In the genomic region with DNA sequence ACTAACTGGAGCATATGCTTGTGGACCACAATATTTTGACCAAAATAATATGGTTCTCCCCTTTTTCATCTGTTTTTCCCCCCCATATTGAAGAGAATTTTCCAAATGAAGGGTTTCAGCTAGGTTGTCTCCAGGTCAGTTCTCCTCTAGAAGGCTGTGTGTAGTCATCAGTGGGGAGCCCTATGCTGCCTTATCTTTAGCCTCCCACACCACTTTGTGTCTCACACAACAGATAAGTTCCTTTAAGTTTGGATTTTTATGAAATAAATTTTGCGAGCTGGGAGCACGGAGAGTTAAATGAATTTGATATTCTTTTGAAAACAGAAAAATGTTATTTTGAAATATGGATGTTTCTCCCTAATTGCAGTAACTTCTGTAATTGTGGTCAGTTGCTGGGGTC, we compare ENCODE assay signal across 32 cellular contexts. TPM values are rescaled to one million over a fixed set of nuclear protein-coding genes. Genes with fewer than 3 reads are reported as not detected.
"Had no signal": no experiment of that assay in that cellular context is flagged by ENCODE, and none has a peak within 500 bp of the region (broad histone marks: within the 10 kb centered on the region; RNA-seq: fewer than 3 reads in every experiment).

No MANE protein-coding gene starts in this region.

- H3K9ac ChIP-seq: parathyroid adenoma had no signal

- H3K4me3 Mint-ChIP-seq: naive thymus-derived CD8-positive, alpha-beta T cell; natural killer cell treated with Interleukin-12 subunit alpha and Interleukin-12 subunit beta and Interleukin-15 and Interleukin-18, amount 100 ng/mL, for 72 hours; nephron progenitor cell; neural crest cell; stimulated activated effector memory CD8-positive, alpha-beta T cell treated with anti-CD3 and anti-CD28 coated beads, Interleukin-12 subunit alpha, Interleukin-12 subunit beta, amount 100 ng/mL, for 72 hours; stimulated activated naive B cell treated with anti-CD40 and anti-IgM and Interleukin-4, amounts not matched to agents 10 μg/mL and 1 μg/mL and 100 μg/mL, for 72 hours; stimulated activated naive CD8-positive, alpha-beta T cell treated with anti-CD3 and anti-CD28 coated beads, Interleukin-15, Interleukin-2, amounts not matched to agents 100 ng/mL and 50 ng/mL, for 24 hours had no signal

- ATAC-seq: naive thymus-derived CD8-positive, alpha-beta T cell; natural killer cell treated with Interleukin-12 subunit alpha and Interleukin-12 subunit beta and Interleukin-15 and Interleukin-18, amount 100 ng/mL, for 72 hours; right cardiac atrium; right lobe of liver; stimulated activated effector memory CD8-positive, alpha-beta T cell treated with anti-CD3 and anti-CD28 coated beads, Interleukin-12 subunit alpha, Interleukin-12 subunit beta, amount 100 ng/mL, for 72 hours; stimulated activated naive B cell treated with anti-CD40 and anti-IgM and Interleukin-4, amounts not matched to agents 10 μg/mL and 1 μg/mL and 100 μg/mL, for 72 hours had no signal

- FAIRE-seq: small intestine, urothelium cell line had no signal

- H3K4me1 Mint-ChIP-seq: naive thymus-derived CD8-positive, alpha-beta T cell; stimulated activated effector memory CD8-positive, alpha-beta T cell treated with anti-CD3 and anti-CD28 coated beads, Interleukin-12 subunit alpha, Interleukin-12 subunit beta, amount 100 ng/mL, for 72 hours; stimulated activated naive B cell treated with anti-CD40 and anti-IgM and Interleukin-4, amounts not matched to agents 10 μg/mL and 1 μg/mL and 100 μg/mL, for 72 hours had no signal

- H3K27me3 ChIP-seq: ovary, right lobe of liver, sigmoid colon, stomach, thyroid gland, tibial nerve, upper lobe of left lung, vagina had no signal

- H3K27ac Mint-ChIP-seq: naive thymus-derived CD8-positive, alpha-beta T cell; natural killer cell treated with Interleukin-12 subunit alpha and Interleukin-12 subunit beta and Interleukin-15 and Interleukin-18, amount 100 ng/mL, for 72 hours; nephron progenitor cell; progenitor cell of endocrine pancreas; stimulated activated effector memory CD8-positive, alpha-beta T cell treated with anti-CD3 and anti-CD28 coated beads, Interleukin-12 subunit alpha, Interleukin-12 subunit beta, amount 100 ng/mL, for 72 hours; stimulated activated naive B cell treated with anti-CD40 and anti-IgM and Interleukin-4, amounts not matched to agents 10 μg/mL and 1 μg/mL and 100 μg/mL, for 72 hours; stimulated activated naive CD8-positive, alpha-beta T cell treated with anti-CD3 and anti-CD28 coated beads, Interleukin-15, Interleukin-2, amounts not matched to agents 100 ng/mL and 50 ng/mL, for 24 hours had no signal

- H3K9me3 ChIP-seq: ovary, right lobe of liver, stomach, thoracic aorta, thyroid gland, vagina had no signal

- DNase-seq: naive thymus-derived CD8-positive, alpha-beta T cell; nephron progenitor cell; occipital lobe; ovary; posterior cingulate gyrus; right cardiac atrium; right lobe of liver; sigmoid colon; small intestine; stimulated activated CD4-positive, alpha-beta T cell treated with anti-CD3 and anti-CD28 coated beads, Interleukin-15, amount 100 ng/mL, for 24 hours; stimulated activated CD4-positive, alpha-beta T cell treated with anti-CD3 and anti-CD28 coated beads, Interleukin-2, amount 100 ng/mL, for 24 hours; stimulated activated CD4-positive, alpha-beta T cell treated with anti-CD3 and anti-CD28 coated beads, Interleukin-2, amount 100 ng/mL, for 48 hours; stimulated activated CD4-positive, alpha-beta T cell treated with anti-CD3 and anti-CD28 coated beads, Interleukin-4, amount 100 ng/mL, for 24 hours; stimulated activated naive B cell treated with anti-CD40 and anti-IgM and Interleukin-4, amounts not matched to agents 10 μg/mL and 1 μg/mL and 100 μg/mL, for 72 hours; stimulated activated naive CD4-positive, alpha-beta T cell treated with Interleukin-2 at 50 U/mL for 16 hours; stomach; thyroid gland; trophoblast cell; upper lobe of left lung had no signal

- H3K4me3 ChIP-seq: ovary, right lobe of liver, sigmoid colon, stomach, thoracic aorta, thyroid gland, tibial nerve, upper lobe of left lung, vagina had no signal

- H3K36me3 ChIP-seq: ovary, right lobe of liver, sigmoid colon, thyroid gland, vagina had no signal

- H3K9me3 Mint-ChIP-seq: natural killer cell treated with Interleukin-12 subunit alpha and Interleukin-12 subunit beta and Interleukin-15 and Interleukin-18, amount 100 ng/mL, for 72 hours; stimulated activated effector memory CD8-positive, alpha-beta T cell treated with anti-CD3 and anti-CD28 coated beads, Interleukin-12 subunit alpha, Interleukin-12 subunit beta, amount 100 ng/mL, for 72 hours; stimulated activated naive CD8-positive, alpha-beta T cell treated with anti-CD3 and anti-CD28 coated beads, Interleukin-15, Interleukin-2, amounts not matched to agents 100 ng/mL and 50 ng/mL, for 24 hours had no signal

- H3K27ac ChIP-seq: ovary, parathyroid adenoma, right lobe of liver, sigmoid colon, stomach, thoracic aorta, thyroid gland, tibial nerve, upper lobe of left lung, vagina had no signal

- H3K4me1 ChIP-seq: parathyroid adenoma, right lobe of liver, sigmoid colon, thyroid gland, tibial nerve, upper lobe of left lung, vagina had no signal

- H2AFZ ChIP-seq: parathyroid adenoma had no signal

- H3K27me3 Mint-ChIP-seq: naive thymus-derived CD8-positive, alpha-beta T cell; natural killer cell treated with Interleukin-12 subunit alpha and Interleukin-12 subunit beta and Interleukin-15 and Interleukin-18, amount 100 ng/mL, for 72 hours; stimulated activated naive B cell treated with anti-CD40 and anti-IgM and Interleukin-4, amounts not matched to agents 10 μg/mL and 1 μg/mL and 100 μg/mL, for 72 hours; stimulated activated naive CD8-positive, alpha-beta T cell treated with anti-CD3 and anti-CD28 coated beads, Interleukin-15, Interleukin-2, amounts not matched to agents 100 ng/mL and 50 ng/mL, for 24 hours had no signal

- H3K79me2 ChIP-seq: parathyroid adenoma had no signal

- H3K36me3 Mint-ChIP-seq: natural killer cell treated with Interleukin-12 subunit alpha and Interleukin-12 subunit beta and Interleukin-15 and Interleukin-18, amount 100 ng/mL, for 72 hours; stimulated activated effector memory CD8-positive, alpha-beta T cell treated with anti-CD3 and anti-CD28 coated beads, Interleukin-12 subunit alpha, Interleukin-12 subunit beta, amount 100 ng/mL, for 72 hours had no signal

RNA-seq across cellular contexts. Expression of gene PAX6, which starts 28.9 kb away (rescaled TPM):
- total RNA-seq: naive thymus-derived CD8-positive, alpha-beta T cell; natural killer cell treated with Interleukin-12 subunit alpha and Interleukin-12 subunit beta and Interleukin-15 and Interleukin-18, amount 100 ng/mL, for 72 hours; ovary; right cardiac atrium; right lobe of liver; sigmoid colon; skeletal muscle tissue; subcutaneous adipose tissue; thyroid gland; tibial nerve; upper lobe of left lung; ureter; vagina had no signal
- polyA plus RNA-seq: ovary had no signal
